In genomic region chr1:201696217-201696761, GRCh38 we compare ENCODE assay signal across 10 cellular contexts.
DNase-seq lines count a peak whose midpoint lies in the region; ATAC-seq lines count a peak whose summit lies in the region.
"Had no signal": no experiment of that assay in that cellular context is flagged by ENCODE, and none has a peak within 500 bp of the region (broad histone marks: within the 10 kb centered on the region; RNA-seq: fewer than 3 reads in every experiment).

No MANE protein-coding gene starts in this region.

- H3K27ac ChIP-seq in aorta (ENCODE audit: low read depth in 1 of 2, low read length in 2 of 2) = peak overlapping the region in 1 of 2 donors; percentile 12

- no peaks in the 10 kb centered on the region for H3K36me3 Mint-ChIP-seq in activated T-cell treated with anti-CD3 and anti-CD28 coated beads, Interleukin-2, amount 50 U/mL, for 72 hours (ENCODE audit: insufficient read depth in 2 of 2)
- H3K36me3 Mint-ChIP-seq: naive thymus-derived CD8-positive, alpha-beta T cell had no signal

- no peak overlapping the region for H3K4me3 ChIP-seq in aorta (ENCODE audit: low read length in 2 of 2)

- peaks cover 0 to 2% of the 10 kb centered on the region in 2 donors for H3K4me1 ChIP-seq in aorta (ENCODE audit: control insufficient read depth in 1 of 2, insufficient read depth in 2 of 2, low read length in 2 of 2)

- no peak overlapping the region for H3K4me3 Mint-ChIP-seq in activated T-cell treated with anti-CD3 and anti-CD28 coated beads, Interleukin-2, amount 50 U/mL, for 72 hours
- H3K4me3 Mint-ChIP-seq: naive thymus-derived CD8-positive, alpha-beta T cell had no signal

- intact Hi-C loops in aorta (cut with DNase I) = loop anchor here in 1 of 2 donors (2.0 to 5.0 kb wide), 2 partner anchors 44 to 131 kb away; no protein-coding TSS in a partner anchor

- 4 to 13% methylated on average over 13 of the region's 13 CpGs for WGBS in aorta, 2 donors

- H3K9me3 ChIP-seq in aorta (ENCODE audit: control insufficient read depth, low read length) = no peaks in the 10 kb centered on the region

- H3K27ac Mint-ChIP-seq in activated T-cell treated with anti-CD3 and anti-CD28 coated beads, Interleukin-2, amount 50 U/mL, for 72 hours = no peak overlapping the region
- H3K27ac Mint-ChIP-seq: naive thymus-derived CD8-positive, alpha-beta T cell had no signal

- no peaks in the 10 kb centered on the region for H3K27me3 Mint-ChIP-seq in activated T-cell treated with anti-CD3 and anti-CD28 coated beads, Interleukin-2, amount 50 U/mL, for 72 hours (ENCODE audit: low read depth)

- no peaks in the 10 kb centered on the region for H3K4me1 Mint-ChIP-seq in activated T-cell treated with anti-CD3 and anti-CD28 coated beads, Interleukin-2, amount 50 U/mL, for 72 hours (ENCODE audit: low read depth)
- H3K4me1 Mint-ChIP-seq: naive thymus-derived CD8-positive, alpha-beta T cell had no signal

- ATAC-seq in aorta (ENCODE audit: low FRiP score) (peak; percentile 81), GM21515 (IDR thresholded peaks at IDR 0.05; ENCODE audit: unreplicated experiment) (no peak)
- ATAC-seq in activated T-cell treated with anti-CD3 and anti-CD28 coated beads, Interleukin-2, amount 50 U/mL, for 72 hours (replicated peaks in 1 of 2) = no peak
- ATAC-seq: naive thymus-derived CD8-positive, alpha-beta T cell had no signal

- no peaks in the 10 kb centered on the region for H3K36me3 ChIP-seq in aorta (ENCODE audit: control insufficient read depth in 1 of 2, insufficient read depth in 2 of 2, low read length in 1 of 2)

- H3K9me3 Mint-ChIP-seq in activated T-cell treated with anti-CD3 and anti-CD28 coated beads, Interleukin-2, amount 50 U/mL, for 72 hours = no peaks in the 10 kb centered on the region

- H3K27me3 ChIP-seq in aorta (ENCODE audit: control insufficient read depth in 1 of 2, insufficient read depth in 2 of 2, low read length in 1 of 2) = no peaks in the 10 kb centered on the region

- DNase-seq in NCI-H1092 treated with DMSO at 0.1 percent for 48 hours (lab: John Stamatoyannopoulos, UW) = peak; percentile 55
- DNase-seq in NCI-H1092 (lab: John Stamatoyannopoulos, UW) = no peak
- peak; percentile 83 for DNase-seq in dedifferentiated amniotic fluid mesenchymal stem cell (ENCODE audit: extremely low spot score)
- DNase-seq in mucosa of gallbladder (ENCODE audit: low spot score) = peak; percentile 51
- peak; percentile 87 to 93 for DNase-seq in aorta
- no peak for DNase-seq in activated T-cell treated with anti-CD3 and anti-CD28 coated beads, Interleukin-2, amount 50 U/mL, for 72 hours
- no peak for DNase-seq in NCI-H2081 treated with DMSO at 0.1 percent for 48 hours (lab: John Stamatoyannopoulos, UW)
- DNase-seq: AML-193; naive thymus-derived CD8-positive, alpha-beta T cell had no signal

Comparison
In these comparisons a context has a peak if more than half of its experiments do, and no peak if none do; other contexts are left out.
1. DNase-seq: peak in NCI-H1092 treated with DMSO at 0.1 percent for 48 hours (single experiment), dedifferentiated amniotic fluid mesenchymal stem cell (single experiment), mucosa of gallbladder (single experiment) and aorta (2 of 2); none in NCI-H1092 (single experiment), activated T-cell treated with anti-CD3 and anti-CD28 coated beads, Interleukin-2, amount 50 U/mL, for 72 hours (0 of 2) and NCI-H2081 treated with DMSO at 0.1 percent for 48 hours (single experiment).